In the genomic region with DNA sequence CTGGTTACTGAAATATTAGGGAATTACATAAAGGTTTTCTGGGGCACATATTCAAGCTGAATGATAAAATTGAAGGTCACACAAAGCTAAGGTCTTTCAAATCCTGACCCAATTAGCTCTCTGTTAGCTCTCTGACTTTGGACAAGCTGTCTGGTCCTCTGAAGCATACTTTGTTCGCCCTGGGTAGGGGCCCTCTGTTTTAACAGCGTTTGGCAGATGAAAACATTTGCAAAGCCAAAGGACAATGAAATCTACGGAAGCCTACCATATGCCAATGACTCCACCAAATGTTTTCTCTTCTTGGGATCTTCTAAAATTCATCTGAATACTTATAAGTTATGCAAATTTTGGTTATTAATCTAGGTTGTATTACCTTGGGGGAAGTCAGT, we compare ENCODE assay signal across 1 cellular context.
A peak's percentile ranks its signal among the peaks of the same experiment; 100 is the strongest.
TF ChIP-seq lines count a peak whose summit lies in the region.

No MANE protein-coding gene starts in this region.

TF ChIP-seq in endothelial cell of umbilical vein, 7 proteins besides CTCF, POLR2A, EP300 and RAD21:
- TF ChIP-seq POLR2AphosphoS5 (IDR thresholded peaks at IDR 0.05; ENCODE audit: insufficient read depth, low read depth, low read length) = no peak
- TF ChIP-seq FOS (IDR thresholded peaks at IDR 0.05; ENCODE audit: borderline replicate concordance, insufficient read depth, low read length) = no peak
- TF ChIP-seq, protein P1, sequence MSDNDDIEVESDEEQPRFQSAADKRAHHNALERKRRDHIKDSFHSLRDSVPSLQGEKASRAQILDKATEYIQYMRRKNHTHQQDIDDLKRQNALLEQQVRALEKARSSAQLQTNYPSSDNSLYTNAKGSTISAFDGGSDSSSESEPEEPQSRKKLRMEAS (IDR thresholded peaks at IDR 0.05; ENCODE audit: insufficient read depth, insufficient read length) = no peak
- TF ChIP-seq GATA2 (IDR thresholded peaks at IDR 0.05; ENCODE audit: insufficient read depth, insufficient read length, low read depth, low read length) = no peak
- TF ChIP-seq JUN (IDR thresholded peaks at IDR 0.05; ENCODE audit: borderline replicate concordance, insufficient read depth, insufficient read length, low read depth) = no peak
- peak; percentile 43 for TF ChIP-seq EZH2 (IDR thresholded peaks at IDR 0.05; ENCODE audit: borderline replicate concordance, low read depth, low read length, severe bottlenecking)
- no peak for TF ChIP-seq MYC (IDR thresholded peaks at IDR 0.05; ENCODE audit: low read depth, low read length)
